Comparison of ENCODE assay signal across 10 cellular contexts in the genomic region with DNA sequence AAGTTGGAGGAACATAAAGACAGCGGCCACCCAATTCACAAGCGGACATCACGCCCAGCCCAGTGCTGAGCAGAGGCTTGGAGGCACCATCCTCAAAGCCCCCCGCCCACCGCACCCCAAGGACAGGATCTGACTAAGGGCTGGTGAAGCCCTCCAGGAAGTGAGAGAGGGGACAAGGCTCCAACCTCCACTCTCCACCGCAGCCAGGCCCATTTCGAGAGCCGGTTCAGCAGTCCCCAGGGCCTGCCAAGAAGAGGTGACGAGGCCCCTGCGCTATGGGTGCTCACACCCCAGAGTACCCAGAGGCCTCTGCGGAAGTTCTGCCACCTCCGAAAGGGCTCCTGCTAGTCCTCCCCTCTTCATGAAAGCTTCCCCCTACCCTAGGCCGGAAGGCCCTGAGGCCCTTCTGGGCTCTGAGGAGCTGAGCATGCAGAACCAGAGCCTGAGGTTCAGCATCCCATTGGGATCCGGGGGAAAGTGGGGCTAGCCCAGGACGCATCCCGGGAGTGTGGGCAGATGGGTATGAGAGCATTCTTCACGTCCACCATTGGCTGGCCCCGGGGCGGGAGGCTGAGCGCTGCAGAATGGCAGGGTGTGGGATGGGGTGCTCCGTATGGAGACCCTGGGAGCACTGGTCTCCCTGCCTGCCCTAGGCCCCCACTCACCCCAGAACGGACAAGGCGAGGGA. TPM values are rescaled to one million over a fixed set of nuclear protein-coding genes. Genes with fewer than 3 reads are reported as not detected.
DNase-seq lines count a peak whose midpoint lies in the region; ATAC-seq and TF ChIP-seq lines count a peak whose summit lies in the region.
"Had no signal": no experiment of that assay in that cellular context is flagged by ENCODE, and none has a peak within 500 bp of the region (broad histone marks: within the 10 kb centered on the region; RNA-seq: fewer than 3 reads in every experiment).

No MANE protein-coding gene starts in this region.

- peaks cover 0 to 6% (median 0%) of the 10 kb centered on the region in 7 donors for H3K9me3 Mint-ChIP-seq in CD4-positive, CD25-positive, alpha-beta regulatory T cell
- no peaks in the 10 kb centered on the region for H3K9me3 Mint-ChIP-seq in neural crest cell
- H3K9me3 Mint-ChIP-seq in MCF 10A (ENCODE audit: unreplicated experiment): no peaks in the 10 kb centered on the region

- H3K4me1 ChIP-seq in CD4-positive, CD25-positive, alpha-beta regulatory T cell (ENCODE audit: control insufficient read depth, insufficient read depth, low read length, poor library complexity, severe bottlenecking): peaks cover 33% of the 10 kb centered on the region
- peaks cover 47% of the 10 kb centered on the region for H3K4me1 ChIP-seq in HUES48 (ENCODE audit: control insufficient read depth, insufficient read depth, low read length)
- H3K4me1 ChIP-seq in effector memory CD4-positive, alpha-beta T cell (ENCODE audit: control insufficient read depth, insufficient read depth, low read length, poor library complexity, severe bottlenecking): peaks cover 27% of the 10 kb centered on the region

- POLR2A ChIA-PET in MCF 10A (lab: Yijun Ruan, JAX): no interaction called here

- no peaks in the 10 kb centered on the region for H3K36me3 ChIP-seq in CD4-positive, CD25-positive, alpha-beta regulatory T cell (ENCODE audit: control insufficient read depth, insufficient read depth, low read length)
- H3K36me3 ChIP-seq in HUES48 (ENCODE audit: control insufficient read depth, insufficient read depth, low read length): no peaks in the 10 kb centered on the region
- no peaks in the 10 kb centered on the region for H3K36me3 ChIP-seq in effector memory CD4-positive, alpha-beta T cell (ENCODE audit: control insufficient read depth, insufficient read depth, low read length)
- H3K36me3 ChIP-seq: neutrophil had no signal

- no peak for TF ChIP-seq CTCF in neural crest cell (conservative IDR thresholded peaks at IDR 0.05)
- TF ChIP-seq CTCF in MCF 10A (IDR thresholded peaks at IDR 0.05; ENCODE audit: unreplicated experiment): no peak

- CTCF ChIA-PET in MCF 10A (lab: Yijun Ruan, JAX): interaction anchor here (0.7 to 1.4 kb wide), 4 partner anchors 10 to 145 kb away, joined by 3 to 6 read pairs (median 4); no protein-coding TSS in a partner anchor

- intact Hi-C loops in MCF 10A (cut with micrococcal nuclease): no loop called here

- no peak overlapping the region for H3K4me3 ChIP-seq in CD4-positive, CD25-positive, alpha-beta regulatory T cell (ENCODE audit: low read depth, low read length)
- peak overlapping the region; percentile 77 for H3K4me3 ChIP-seq in HUES48 (ENCODE audit: low read depth, low read length)
- peak overlapping the region; percentile 55 for H3K4me3 ChIP-seq in effector memory CD4-positive, alpha-beta T cell (ENCODE audit: insufficient read depth, low read depth, low read length, poor library complexity, severe bottlenecking)

- no TSS peak for BruUV-seq in MCF 10A (replicated peaks; lab: Mats Ljungman, UMichigan)

- DNase-seq in CD4-positive, CD25-positive, alpha-beta regulatory T cell: no peak
- no peak for DNase-seq in effector memory CD4-positive, alpha-beta T cell
- DNase-seq in neural crest cell (ENCODE audit: low read depth, low spot score) (no peak), MCF 10A (ENCODE audit: unreplicated experiment) (no peak), SIG-M5 treated with dmso at 0.1 percent for 504 hours (lab: John Stamatoyannopoulos, UW; ENCODE audit: unreplicated experiment) (no peak)

- no peak overlapping the region for H3K27ac Mint-ChIP-seq in CD4-positive, CD25-positive, alpha-beta regulatory T cell
- H3K27ac Mint-ChIP-seq in neural crest cell (ENCODE audit: unreplicated experiment) (no peak overlapping the region), MCF 10A (ENCODE audit: low read depth, unreplicated experiment) (no peak overlapping the region)

- ATAC-seq in CD4-positive, CD25-positive, alpha-beta regulatory T cell (ENCODE audit: low read depth in 2 of 2): no peak
- ATAC-seq in HG03108 (IDR thresholded peaks at IDR 0.05; ENCODE audit: unreplicated experiment) (no peak), GM18511 (IDR thresholded peaks at IDR 0.05; ENCODE audit: unreplicated experiment) (no peak)

- no peak overlapping the region for H3K9ac ChIP-seq in HUES48 (ENCODE audit: low read depth, low read length)

- H3K9me3 ChIP-seq in CD4-positive, CD25-positive, alpha-beta regulatory T cell (ENCODE audit: control insufficient read depth in 2 of 2, low read length in 2 of 2): no peaks in the 10 kb centered on the region
- H3K9me3 ChIP-seq in HUES48 (ENCODE audit: control insufficient read depth, insufficient read depth, low read length): no peaks in the 10 kb centered on the region
- no peaks in the 10 kb centered on the region for H3K9me3 ChIP-seq in effector memory CD4-positive, alpha-beta T cell (ENCODE audit: control insufficient read depth, low read length)
- H3K9me3 ChIP-seq: neutrophil, testis had no signal

- peaks cover 58% of the 10 kb centered on the region for H3K27me3 Mint-ChIP-seq in CD4-positive, CD25-positive, alpha-beta regulatory T cell
- H3K27me3 Mint-ChIP-seq in neural crest cell (ENCODE audit: low read depth) (peaks cover 93% of the 10 kb centered on the region), MCF 10A (ENCODE audit: insufficient read depth, unreplicated experiment) (peaks cover 58% of the 10 kb centered on the region)

- peaks cover 0 to 20% (median 5%) of the 10 kb centered on the region in 4 donors for H3K4me1 Mint-ChIP-seq in CD4-positive, CD25-positive, alpha-beta regulatory T cell
- H3K4me1 Mint-ChIP-seq in neural crest cell (peaks cover 4% of the 10 kb centered on the region), MCF 10A (ENCODE audit: insufficient read depth, unreplicated experiment) (no peaks in the 10 kb centered on the region)

- H3K36me3 Mint-ChIP-seq in CD4-positive, CD25-positive, alpha-beta regulatory T cell: no peaks in the 10 kb centered on the region
- H3K36me3 Mint-ChIP-seq in neural crest cell (ENCODE audit: low read depth) (no peaks in the 10 kb centered on the region), MCF 10A (ENCODE audit: insufficient read depth, unreplicated experiment) (peaks cover 5% of the 10 kb centered on the region)

- no peak overlapping the region for H3K27ac ChIP-seq in CD4-positive, CD25-positive, alpha-beta regulatory T cell (ENCODE audit: insufficient read depth, low read length, poor library complexity, severe bottlenecking)
- H3K27ac ChIP-seq in HUES48 (ENCODE audit: low read depth, low read length): no peak overlapping the region
- H3K27ac ChIP-seq in effector memory CD4-positive, alpha-beta T cell (ENCODE audit: insufficient read depth, low read length, poor library complexity, severe bottlenecking): no peak overlapping the region
- H3K27ac ChIP-seq: neutrophil, testis had no signal

- peak overlapping the region; percentile 32 to 69 (median 45) for H3K4me3 Mint-ChIP-seq in CD4-positive, CD25-positive, alpha-beta regulatory T cell
- H3K4me3 Mint-ChIP-seq in neural crest cell: peak overlapping the region; percentile 62
- H3K4me3 Mint-ChIP-seq in MCF 10A (ENCODE audit: unreplicated experiment): no peak overlapping the region

- H3K27me3 ChIP-seq in CD4-positive, CD25-positive, alpha-beta regulatory T cell (ENCODE audit: control insufficient read depth, insufficient read depth, low read length): peaks cover 9% of the 10 kb centered on the region
- peaks cover 38% of the 10 kb centered on the region for H3K27me3 ChIP-seq in HUES48 (ENCODE audit: control insufficient read depth, insufficient read depth, low read length)
- peaks cover 58% of the 10 kb centered on the region for H3K27me3 ChIP-seq in effector memory CD4-positive, alpha-beta T cell (replicated peaks; ENCODE audit: control insufficient read depth, insufficient read depth, low read length, poor library complexity, severe bottlenecking)
- H3K27me3 ChIP-seq: testis had no signal

RNA-seq across cellular contexts. Expression of a gene that starts 2.5 kb away (rescaled TPM):
- not detected for total RNA-seq in CD4-positive, CD25-positive, alpha-beta regulatory T cell
- polyA plus RNA-seq in CD4-positive, CD25-positive, alpha-beta regulatory T cell: not detected
- total RNA-seq in neural crest cell (not detected in 2 replicates), MCF 10A (2022) (not detected in 2 replicates)
